Comparison of ENCODE assay signal across 1 cellular context in genomic region chr19:11437955-11438354, GRCh38.
TF ChIP-seq lines count a peak whose summit lies in the region.

No MANE protein-coding gene starts in this region.

TF ChIP-seq in HepG2, 621 proteins besides CTCF, POLR2A, EP300 and RAD21:
- TF ChIP-seq GRHL1 (CRISPR knock-in tag; conservative IDR thresholded peaks at IDR 0.05), result no peak
- no peak for TF ChIP-seq HMGA1 (CRISPR knock-in tag; conservative IDR thresholded peaks at IDR 0.05)
- no peak for TF ChIP-seq ATF7-NPFF (CRISPR knock-in tag; IDR thresholded peaks at IDR 0.05; ENCODE audit: low read depth)
- TF ChIP-seq, protein P1, sequence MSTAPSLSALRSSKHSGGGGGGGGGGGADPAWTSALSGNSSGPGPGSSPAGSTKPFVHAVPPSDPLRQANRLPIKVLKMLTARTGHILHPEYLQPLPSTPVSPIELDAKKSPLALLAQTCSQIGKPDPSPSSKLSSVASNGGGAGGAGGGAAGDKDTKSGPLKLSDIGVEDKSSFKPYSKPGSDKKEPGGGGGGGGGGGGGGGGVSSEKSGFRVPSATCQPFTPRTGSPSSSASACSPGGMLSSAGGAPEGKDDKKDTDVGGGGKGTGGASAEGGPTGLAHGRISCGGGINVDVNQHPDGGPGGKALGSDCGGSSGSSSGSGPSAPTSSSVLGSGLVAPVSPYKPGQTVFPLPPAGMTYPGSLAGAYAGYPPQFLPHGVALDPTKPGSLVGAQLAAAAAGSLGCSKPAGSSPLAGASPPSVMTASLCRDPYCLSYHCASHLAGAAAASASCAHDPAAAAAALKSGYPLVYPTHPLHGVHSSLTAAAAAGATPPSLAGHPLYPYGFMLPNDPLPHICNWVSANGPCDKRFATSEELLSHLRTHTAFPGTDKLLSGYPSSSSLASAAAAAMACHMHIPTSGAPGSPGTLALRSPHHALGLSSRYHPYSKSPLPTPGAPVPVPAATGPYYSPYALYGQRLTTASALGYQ (CRISPR knock-in tag; IDR thresholded peaks at IDR 0.05), result no peak
- no peak for TF ChIP-seq ZNF616 (CRISPR knock-in tag; IDR thresholded peaks at IDR 0.05; ENCODE audit: low read depth)
- no peak for TF ChIP-seq ZFP36L2 (CRISPR knock-in tag; IDR thresholded peaks at IDR 0.05)
- TF ChIP-seq, protein P2, sequence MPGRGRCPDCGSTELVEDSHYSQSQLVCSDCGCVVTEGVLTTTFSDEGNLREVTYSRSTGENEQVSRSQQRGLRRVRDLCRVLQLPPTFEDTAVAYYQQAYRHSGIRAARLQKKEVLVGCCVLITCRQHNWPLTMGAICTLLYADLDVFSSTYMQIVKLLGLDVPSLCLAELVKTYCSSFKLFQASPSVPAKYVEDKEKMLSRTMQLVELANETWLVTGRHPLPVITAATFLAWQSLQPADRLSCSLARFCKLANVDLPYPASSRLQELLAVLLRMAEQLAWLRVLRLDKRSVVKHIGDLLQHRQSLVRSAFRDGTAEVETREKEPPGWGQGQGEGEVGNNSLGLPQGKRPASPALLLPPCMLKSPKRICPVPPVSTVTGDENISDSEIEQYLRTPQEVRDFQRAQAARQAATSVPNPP (CRISPR knock-in tag; IDR thresholded peaks at IDR 0.05), result no peak
- TF ChIP-seq WIZ (CRISPR knock-in tag; IDR thresholded peaks at IDR 0.05), result no peak
- TF ChIP-seq PRPF4 (IDR thresholded peaks at IDR 0.05; ENCODE audit: low read depth, low read length, poor library complexity, severe bottlenecking), result no peak
- TF ChIP-seq, protein P3, sequence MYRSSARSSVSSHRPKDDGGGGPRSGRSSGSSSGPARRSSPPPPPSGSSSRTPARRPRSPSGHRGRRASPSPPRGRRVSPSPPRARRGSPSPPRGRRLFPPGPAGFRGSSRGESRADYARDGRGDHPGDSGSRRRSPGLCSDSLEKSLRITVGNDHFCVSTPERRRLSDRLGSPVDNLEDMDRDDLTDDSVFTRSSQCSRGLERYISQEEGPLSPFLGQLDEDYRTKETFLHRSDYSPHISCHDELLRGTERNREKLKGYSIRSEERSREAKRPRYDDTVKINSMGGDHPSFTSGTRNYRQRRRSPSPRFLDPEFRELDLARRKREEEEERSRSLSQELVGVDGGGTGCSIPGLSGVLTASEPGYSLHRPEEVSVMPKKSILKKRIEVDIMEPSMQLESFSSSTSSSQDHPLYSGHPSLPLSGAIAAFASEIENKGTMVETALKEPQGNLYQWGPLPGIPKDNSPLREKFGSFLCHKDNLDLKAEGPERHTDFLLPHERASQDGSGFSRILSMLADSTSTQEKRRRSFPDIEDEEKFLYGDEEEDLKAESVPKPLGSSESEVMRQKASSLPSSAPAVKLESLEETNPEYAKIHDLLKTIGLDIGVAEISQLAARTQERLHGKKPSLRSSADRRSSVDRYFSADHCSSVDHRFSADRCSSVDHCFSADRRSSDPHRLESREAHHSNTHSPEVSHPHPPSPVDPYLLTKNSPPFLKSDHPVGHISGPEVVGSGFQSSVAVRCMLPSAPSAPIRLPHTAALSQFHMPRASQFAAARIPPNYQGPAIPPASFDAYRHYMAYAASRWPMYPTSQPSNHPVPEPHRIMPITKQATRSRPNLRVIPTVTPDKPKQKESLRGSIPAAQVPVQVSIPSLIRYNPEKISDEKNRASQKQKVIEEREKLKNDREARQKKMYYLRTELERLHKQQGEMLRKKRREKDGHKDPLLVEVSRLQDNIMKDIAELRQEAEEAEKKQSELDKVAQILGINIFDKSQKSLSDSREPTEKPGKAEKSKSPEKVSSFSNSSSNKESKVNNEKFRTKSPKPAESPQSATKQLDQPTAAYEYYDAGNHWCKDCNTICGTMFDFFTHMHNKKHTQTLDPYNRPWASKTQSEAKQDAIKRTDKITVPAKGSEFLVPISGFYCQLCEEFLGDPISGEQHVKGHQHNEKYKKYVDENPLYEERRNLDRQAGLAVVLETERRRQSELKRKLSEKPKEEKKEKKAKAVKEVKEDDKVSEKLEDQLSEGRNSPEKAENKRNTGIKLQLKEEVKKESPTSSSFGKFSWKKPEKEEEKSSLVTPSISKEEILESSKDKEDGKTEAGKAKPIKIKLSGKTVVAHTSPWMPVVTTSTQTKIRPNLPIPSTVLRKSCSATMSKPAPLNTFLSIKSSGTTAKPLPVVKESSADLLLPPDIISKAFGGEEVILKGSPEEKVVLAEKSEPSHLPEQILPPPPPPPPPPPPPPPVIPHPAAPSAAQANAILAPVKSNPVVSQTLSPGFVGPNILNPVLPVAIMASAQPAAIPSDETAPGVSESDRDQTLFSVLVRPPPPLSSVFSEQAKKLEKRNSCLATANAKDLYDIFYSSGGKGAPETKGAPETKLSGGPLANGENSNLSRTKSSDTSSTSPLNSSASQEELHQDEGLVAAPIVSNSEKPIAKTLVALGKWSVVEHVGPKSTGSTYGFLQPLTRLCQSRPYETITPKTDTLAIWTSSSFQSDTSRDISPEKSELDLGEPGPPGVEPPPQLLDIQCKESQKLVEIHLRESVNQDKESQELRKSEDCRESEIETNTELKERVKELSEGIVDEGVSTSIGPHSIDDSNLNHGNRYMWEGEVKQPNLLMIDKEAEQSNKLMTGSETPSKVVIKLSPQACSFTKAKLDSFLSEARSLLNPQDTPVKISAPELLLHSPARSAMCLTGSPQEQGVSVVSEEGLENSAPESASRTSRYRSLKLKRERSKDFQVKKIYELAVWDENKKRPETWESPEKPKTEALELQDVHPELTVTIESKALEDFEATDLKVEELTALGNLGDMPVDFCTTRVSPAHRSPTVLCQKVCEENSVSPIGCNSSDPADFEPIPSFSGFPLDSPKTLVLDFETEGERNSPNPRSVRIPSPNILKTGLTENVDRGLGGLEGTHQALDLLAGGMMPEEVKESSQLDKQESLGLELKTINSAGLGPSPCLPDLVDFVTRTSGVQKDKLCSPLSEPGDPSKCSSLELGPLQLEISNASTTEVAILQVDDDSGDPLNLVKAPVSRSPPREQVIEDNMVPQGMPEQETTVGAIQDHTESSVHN (CRISPR knock-in tag; IDR thresholded peaks at IDR 0.05), result no peak
TF ChIP-seq in HepG2: peak in this region for 0.
